15 cellular contexts compared by ENCODE assay signal in genomic region chr19:3229346-3229743, GRCh38. TPM values are rescaled to one million over a fixed set of nuclear protein-coding genes. Genes with fewer than 3 reads are reported as not detected.
DNase-seq lines count a peak whose midpoint lies in the region; ATAC-seq, FAIRE-seq and TF ChIP-seq lines count a peak whose summit lies in the region.
"Had no signal": no experiment of that assay in that cellular context is flagged by ENCODE, and none has a peak within 500 bp of the region (broad histone marks: within the 10 kb centered on the region; RNA-seq: fewer than 3 reads in every experiment).

No MANE protein-coding gene starts in this region.

- peaks cover 11% of the 10 kb centered on the region; the same call in 1 of the 2 replicates for H3K27me3 ChIP-seq in BLaER1
- H3K27me3 ChIP-seq in H7 (ENCODE audit: control insufficient read depth, insufficient read depth, low read length) = peaks cover 19% of the 10 kb centered on the region; the same call in 1 of the 2 replicates
- peaks cover 6 to 40% of the 10 kb centered on the region in 2 experiments; a peak in 4 of 5 replicates for H3K27me3 ChIP-seq in K562 (ENCODE audit: control insufficient read depth in 2 of 2, insufficient read depth in 2 of 2, low read length in 2 of 2)
- peaks cover 44% of the 10 kb centered on the region for H3K27me3 ChIP-seq in osteoblast (ENCODE audit: insufficient read depth, low read length)

- H3K4me1 ChIP-seq in BLaER1 (peaks cover 42% of the 10 kb centered on the region), K562 (replicated peaks in 1 of 2; ENCODE audit: control insufficient read depth in 2 of 2, insufficient read depth in 2 of 2, low read length in 2 of 2) (peaks cover 0 to 22% of the 10 kb centered on the region in 2 experiments; a peak in 2 of 5 replicates), osteoblast (ENCODE audit: insufficient read depth, low read length) (no peaks in the 10 kb centered on the region)

- intact Hi-C loops in K562 (cut with micrococcal nuclease) = no loop called here
- intact Hi-C loops in sciatic nerve (cut with DNase I) = no loop called here

- no peak overlapping the region for H2AFZ ChIP-seq in K562 (ENCODE audit: low read depth, low read length)
- no peak overlapping the region for H2AFZ ChIP-seq in osteoblast (ENCODE audit: low read length)

- no peak for TF ChIP-seq RAD21 in K562 (CRISPR knock-in tag; conservative IDR thresholded peaks at IDR 0.05 in 1 of 2, IDR thresholded peaks at IDR 0.05 in 1 of 2)

- no TSS peak for BruUV-seq in K562 (replicated peaks; lab: Mats Ljungman, UMichigan)

- FAIRE-seq in K562 (lab: Jason Lieb, UNC) = no peak
- FAIRE-seq: GM19239, HepG2, HTR-8/SVneo had no signal

- H3K27ac ChIP-seq in BLaER1 (no peak overlapping the region), K562 (ENCODE audit: extremely low read depth, low read depth, low read length) (no peak overlapping the region), osteoblast (ENCODE audit: low read depth, low read length) (no peak overlapping the region)

- H4K20me1 ChIP-seq in BLaER1 (peaks cover 35% of the 10 kb centered on the region; the same call in 1 of the 2 replicates), K562 (replicated peaks; ENCODE audit: control insufficient read depth, insufficient read depth, low read length) (peaks cover 8% of the 10 kb centered on the region), osteoblast (ENCODE audit: insufficient read depth, low read length) (no peaks in the 10 kb centered on the region)

- H3K4me3 ChIP-seq in BLaER1 (no peak overlapping the region), H7 (ENCODE audit: insufficient read depth, low read depth, low read length) (no peak overlapping the region), K562 (no peak overlapping the region), osteoblast (ENCODE audit: insufficient read depth, low read length) (no peak overlapping the region)

- TF ChIP-seq CTCF in K562 (IDR thresholded peaks at IDR 0.05 in 2 of 3, conservative IDR thresholded peaks at IDR 0.05 in 1 of 3; ENCODE audit: insufficient read depth in 2 of 3, low read depth in 1 of 3, low read length in 3 of 3) (no peak), osteoblast (IDR thresholded peaks at IDR 0.05; ENCODE audit: extremely low read depth, low read depth, low read length) (no peak)

- CTCF ChIA-PET in K562 (lab: Yijun Ruan, JAX; ENCODE audit: low intra/inter-chr PET ratio) = no interaction called here

- no peaks in the 10 kb centered on the region for H3K9me3 ChIP-seq in BLaER1
- no peaks in the 10 kb centered on the region for H3K9me3 ChIP-seq in K562 (replicated peaks; ENCODE audit: control insufficient read depth, insufficient read depth, low read depth, low read length)
- no peaks in the 10 kb centered on the region for H3K9me3 ChIP-seq in osteoblast (ENCODE audit: low read depth, low read length)

- in situ Hi-C loops in K562 (cut with MboI) = no loop called here

- no peak for TF ChIP-seq POLR2A in K562 (conservative IDR thresholded peaks at IDR 0.05)

- DNase-seq in H7 = peak; percentile 37
- no peak for DNase-seq in K562 (ENCODE audit: extremely low read depth in 1 of 4, low spot score in 3 of 4)
- DNase-seq in osteoblast (ENCODE audit: insufficient read length, low spot score, missing footprints) = peak; percentile 80
- DNase-seq in activated gamma-delta T cell (lab: John Stamatoyannopoulos, UW) = no peak
- no peak for DNase-seq in sciatic nerve (ENCODE audit: low spot score)
- DNase-seq in NCI-H2196 (lab: John Stamatoyannopoulos, UW; ENCODE audit: unreplicated experiment) = no peak
- DNase-seq: CD4-positive, CD25-positive, alpha-beta regulatory T cell; GF-D8 had no signal

- no peaks in the 10 kb centered on the region for H3K79me2 ChIP-seq in K562 (ENCODE audit: control insufficient read depth, insufficient read depth, low read length)
- H3K79me2 ChIP-seq in osteoblast (ENCODE audit: insufficient read depth, low read length) = no peaks in the 10 kb centered on the region

- H3K4me2 ChIP-seq in BLaER1 (peak overlapping the region; percentile 74), K562 (ENCODE audit: insufficient read depth, low read length) (no peak overlapping the region), osteoblast (ENCODE audit: insufficient read depth, low read length) (no peak overlapping the region)

- H3K36me3 ChIP-seq in BLaER1 (no peaks in the 10 kb centered on the region), H7 (replicated peaks; ENCODE audit: control insufficient read depth, insufficient read depth, low read length) (no peaks in the 10 kb centered on the region), K562 (ENCODE audit: control insufficient read depth, insufficient read depth, low read length) (no peaks in the 10 kb centered on the region), osteoblast (ENCODE audit: insufficient read depth, low read length) (no peaks in the 10 kb centered on the region)

- no peak overlapping the region for H3K9ac ChIP-seq in BLaER1
- H3K9ac ChIP-seq in K562 (ENCODE audit: insufficient read depth in 1 of 2, low read depth in 2 of 2, low read length in 2 of 2) = no peak overlapping the region

- WGBS in K562 (ENCODE audit: insufficient coverage, low coverage, missing lambda C conversion rate) = 4% methylated on average over 9 of the region's 9 CpGs

- POLR2A ChIA-PET in K562 (lab: Yijun Ruan, JAX) = interaction anchor here (0.6 kb wide), 3 partner anchors 16 to 841 kb away, joined by 3 to 4 read pairs (median 3); no protein-coding TSS in a partner anchor

- no peak for TF ChIP-seq EP300 in K562 (IDR thresholded peaks at IDR 0.05; ENCODE audit: low read length)

- no peak for ATAC-seq in K562
- no peak for ATAC-seq in sciatic nerve
- ATAC-seq: HepG2 had no signal

- H3K9me1 ChIP-seq in K562 (ENCODE audit: control insufficient read depth, insufficient read depth, low read length) = no peaks in the 10 kb centered on the region

RNA-seq across cellular contexts. Expression of gene CELF5, which starts 4.9 kb away (rescaled TPM):
- total RNA-seq in H7 (2014; rRNA removed; shearing (Covaris generic)) = 1.4 and 2.5 TPM in 2 replicates
- total RNA-seq in K562 (2011; cell fraction: chromatin; rRNA removed; ENCODE audit: low replicate concordance) = 0.18 and 0.69 TPM in 2 replicates
- 0.50 and 0.53 TPM in 2 replicates for total RNA-seq in K562 (2011; cell fraction: nucleolus; rRNA removed)
- total RNA-seq in K562 (2011; cell fraction: nucleoplasm; rRNA removed) = 0.81 and 0.99 TPM in 2 replicates
- total RNA-seq in K562 (2014; rRNA removed) = 0.05 and 0.73 TPM in 2 replicates
- total RNA-seq in K562 (2014; rRNA removed; fragmentation: Illumina TruSeq; extraction: Trizol) = 0.07 and 0.26 TPM in 2 replicates
- 0.36 and 0.41 TPM in 2 replicates for total RNA-seq in K562 (2015; rRNA removed; fragmentation: Illumina TruSeq; extraction: Trizol)
- total RNA-seq in K562 (2021) = 0.29 and 0.49 TPM in 2 replicates
- 0.28 and 0.38 TPM in 2 replicates for polyA plus RNA-seq in K562 (2011; rRNA removed)
- 0.21 and 0.25 TPM in 2 replicates for polyA plus RNA-seq in K562 (2011; cell fraction: cytosol; rRNA removed)
- polyA plus RNA-seq in K562 (2011; cell fraction: nucleus; rRNA removed) = 1.4 and 2.7 TPM in 2 replicates
- 0.52 and 0.54 TPM in 2 replicates for polyA plus RNA-seq in K562 (2012)
- polyA plus RNA-seq in K562 (2014; fragmentation: Illumina TruSeq; extraction: Trizol) = 0.22 and 0.39 TPM in 2 replicates
- polyA plus RNA-seq in K562 (2014; fragmentation: Nextera tagmentation; extraction: Ambion mirVana) = under 1 TPM; 0.01 to 0.07 TPM
- polyA plus RNA-seq in K562 (2014; rRNA removed) = 0.27 and 0.56 TPM in 2 replicates
- polyA minus RNA-seq in K562 (2011; rRNA and poly(A)+ RNA removed) = 0.18 and 0.30 TPM in 2 replicates
- not detected in 2 replicates for polyA minus RNA-seq in K562 (2011; cell fraction: cytosol; rRNA and poly(A)+ RNA removed)
- 0.27 and 0.44 TPM in 2 replicates for polyA minus RNA-seq in K562 (2011; cell fraction: nucleus; rRNA and poly(A)+ RNA removed)
- not detected in 2 replicates for total RNA-seq in osteoblast
- total RNA-seq in sciatic nerve = 0.18 TPM
- polyA plus RNA-seq: CD4-positive, CD25-positive, alpha-beta regulatory T cell had no signal

RNA-seq across cellular contexts. Expression of gene NCLN, which starts 43.6 kb away (rescaled TPM):
- 68.2 and 82.8 TPM in 2 replicates for total RNA-seq in H7 (2014; rRNA removed; shearing (Covaris generic))
- total RNA-seq in K562 (2011; cell fraction: chromatin; rRNA removed; ENCODE audit: low replicate concordance) = 48.8 and 166 TPM in 2 replicates
- total RNA-seq in K562 (2011; cell fraction: nucleolus; rRNA removed) = 171 and 189 TPM in 2 replicates
- total RNA-seq in K562 (2011; cell fraction: nucleoplasm; rRNA removed) = 87.3 and 91.6 TPM in 2 replicates
- total RNA-seq in K562 (2014; rRNA removed) (49.3 and 79.1 TPM in 2 replicates), K562 (2014; rRNA removed; fragmentation: Illumina TruSeq; extraction: Trizol) (11.6 and 20.2 TPM in 2 replicates), K562 (2015; rRNA removed; fragmentation: Illumina TruSeq; extraction: Trizol) (39.7 and 47.4 TPM in 2 replicates), K562 (2021) (120 and 126 TPM in 2 replicates), osteoblast (37.7 and 39.4 TPM in 2 replicates), sciatic nerve (25.4 TPM)
- polyA plus RNA-seq in K562 (2011; rRNA removed) (39.6 and 55.9 TPM in 2 replicates), K562 (2014; fragmentation: Illumina TruSeq; extraction: Trizol) (25.6 and 56.1 TPM in 2 replicates), K562 (2014; fragmentation: Nextera tagmentation; extraction: Ambion mirVana) (1 to 10 TPM; 3.8 to 5.9 TPM), K562 (2014; rRNA removed) (58.0 and 62.8 TPM in 2 replicates)
- polyA plus RNA-seq in K562 (2011; cell fraction: cytosol; rRNA removed) = 53.3 and 119 TPM in 2 replicates
- 113 and 190 TPM in 2 replicates for polyA plus RNA-seq in K562 (2011; cell fraction: nucleus; rRNA removed)
- 69.1 and 86.6 TPM in 2 replicates for polyA plus RNA-seq in K562 (2012)
- polyA minus RNA-seq in K562 (2011; rRNA and poly(A)+ RNA removed) = 11.0 and 30.4 TPM in 2 replicates
- polyA minus RNA-seq in K562 (2011; cell fraction: cytosol; rRNA and poly(A)+ RNA removed) = 50.3 and 58.3 TPM in 2 replicates
- polyA minus RNA-seq in K562 (2011; cell fraction: nucleus; rRNA and poly(A)+ RNA removed) = 23.9 and 31.8 TPM in 2 replicates

RNA-seq across cellular contexts. Expression of gene S1PR4, which starts 50.8 kb away (rescaled TPM):
- total RNA-seq in H7 (2014; rRNA removed; shearing (Covaris generic)) = not detected in 2 replicates
- total RNA-seq in K562 (2011; cell fraction: chromatin; rRNA removed; ENCODE audit: low replicate concordance) = not detected in 2 replicates
- not detected in 2 replicates for total RNA-seq in K562 (2011; cell fraction: nucleolus; rRNA removed)
- total RNA-seq in K562 (2011; cell fraction: nucleoplasm; rRNA removed) = not detected in 2 replicates
- not detected in 2 replicates for total RNA-seq in K562 (2014; rRNA removed)
- not detected in 2 replicates for total RNA-seq in K562 (2014; rRNA removed; fragmentation: Illumina TruSeq; extraction: Trizol)
- total RNA-seq in K562 (2015; rRNA removed; fragmentation: Illumina TruSeq; extraction: Trizol) = not detected in 2 replicates
- 0.18 and 0.27 TPM in 2 replicates for total RNA-seq in K562 (2021)
- not detected in 2 replicates for polyA plus RNA-seq in K562 (2011; rRNA removed)
- polyA plus RNA-seq in K562 (2011; cell fraction: cytosol; rRNA removed) = 0.04 TPM in 1 of 2 replicates, not detected in the other
- polyA plus RNA-seq in K562 (2011; cell fraction: nucleus; rRNA removed) = 0.08 and 0.53 TPM in 2 replicates
- not detected in 2 replicates for polyA plus RNA-seq in K562 (2012)
- polyA plus RNA-seq in K562 (2014; fragmentation: Illumina TruSeq; extraction: Trizol) = not detected in 2 replicates
- polyA plus RNA-seq in K562 (2014; fragmentation: Nextera tagmentation; extraction: Ambion mirVana) = not detected
- 0.07 TPM in 1 of 2 replicates, not detected in the other for polyA plus RNA-seq in K562 (2014; rRNA removed)
- not detected in 2 replicates for polyA minus RNA-seq in K562 (2011; rRNA and poly(A)+ RNA removed)
- not detected in 2 replicates for polyA minus RNA-seq in K562 (2011; cell fraction: cytosol; rRNA and poly(A)+ RNA removed)
- polyA minus RNA-seq in K562 (2011; cell fraction: nucleus; rRNA and poly(A)+ RNA removed) = 0.13 TPM in 1 of 2 replicates, not detected in the other
- not detected in 2 replicates for total RNA-seq in osteoblast
- 3.1 TPM for total RNA-seq in sciatic nerve
- total RNA-seq: A673, H4 had no signal
- polyA plus RNA-seq: BJ had no signal

Comparison
In these comparisons a context has a peak if more than half of its experiments do, and no peak if none do; other contexts are left out.
1. DNase-seq: peak in H7 (single experiment) and osteoblast (single experiment); none in K562 (0 of 4), activated gamma-delta T cell (single experiment), sciatic nerve (single experiment) and NCI-H2196 (single experiment).